In genomic region chr5:154940375-154940771, GRCh38 we compare ENCODE assay signal across 8 cellular contexts. TPM values are rescaled to one million over a fixed set of nuclear protein-coding genes. Genes with fewer than 3 reads are reported as not detected.
DNase-seq lines count a peak whose midpoint lies in the region; ATAC-seq, FAIRE-seq and TF ChIP-seq lines count a peak whose summit lies in the region.

No MANE protein-coding gene starts in this region.

- CTCF ChIA-PET in SK-N-SH (lab: Yijun Ruan, JAX): no interaction called here

- H3K4me1 Mint-ChIP-seq in activated T-helper 2 cell treated with anti-CD3 and anti-CD28 coated beads, Interferon-gamma antibody, Interleukin-2, Interleukin-4, amounts not matched to agents 10 μg/mL and 5 μg/mL and 100 μg/mL, durations not matched to agents 14 hours and 24 hours and 36 hours (ENCODE audit: low read depth): peaks cover 33% of the 10 kb centered on the region

- H3K4me3 ChIP-seq in SK-N-SH (ENCODE audit: low read depth in 2 of 2, low read length in 1 of 2) (peak overlapping the region; percentile 82 to 90), iPS-20b (ENCODE audit: low read length) (peak overlapping the region; percentile 99), stomach (peak overlapping the region; percentile 67 to 85 (median 68))

- H3K9me3 ChIP-seq in SK-N-SH: no peaks in the 10 kb centered on the region
- no peaks in the 10 kb centered on the region for H3K9me3 ChIP-seq in iPS-20b (ENCODE audit: insufficient read depth, low read depth, low read length)
- H3K9me3 ChIP-seq in stomach: no peaks in the 10 kb centered on the region

- H3K79me2 ChIP-seq in SK-N-SH (ENCODE audit: insufficient read depth): peaks cover 60% of the 10 kb centered on the region

- H3K27me3 ChIP-seq in SK-N-SH (ENCODE audit: insufficient read depth): no peaks in the 10 kb centered on the region
- H3K27me3 ChIP-seq in iPS-20b (ENCODE audit: insufficient read depth, low read length): no peaks in the 10 kb centered on the region
- H3K27me3 ChIP-seq in stomach: no peaks in the 10 kb centered on the region

- intact Hi-C loops in activated T-helper 2 cell treated with anti-CD3 and anti-CD28 coated beads, Interferon-gamma antibody, Interleukin-2, Interleukin-4, amounts not matched to agents 10 μg/mL and 5 μg/mL and 100 μg/mL, durations not matched to agents 14 hours and 24 hours and 36 hours (cut with micrococcal nuclease): loop anchor here (10.0 kb wide), 1 partner anchor 496 kb away; the partner anchor contains the start of gene SAP30L
- intact Hi-C loops in stomach (cut with DNase I; ENCODE audit: low total_unique reads): no loop called here

- H3K9me2 ChIP-seq in SK-N-SH: no peaks in the 10 kb centered on the region

- DNase-seq in SK-N-SH (no peak), stomach (no peak), SK-N-DZ (ENCODE audit: low spot score) (no peak), H54 (ENCODE audit: insufficient read length, low spot score) (no peak)
- DNase-seq in activated T-helper 2 cell treated with anti-CD3 and anti-CD28 coated beads, Interferon-gamma antibody, Interleukin-2, Interleukin-4, amounts not matched to agents 10 μg/mL and 5 μg/mL and 100 μg/mL, durations not matched to agents 14 hours and 24 hours and 36 hours (ENCODE audit: low spot score): no peak

- H4K20me1 ChIP-seq in SK-N-SH (ENCODE audit: insufficient read depth): no peaks in the 10 kb centered on the region

- peaks cover 13% of the 10 kb centered on the region for H3K36me3 Mint-ChIP-seq in activated T-helper 2 cell treated with anti-CD3 and anti-CD28 coated beads, Interferon-gamma antibody, Interleukin-2, Interleukin-4, amounts not matched to agents 10 μg/mL and 5 μg/mL and 100 μg/mL, durations not matched to agents 14 hours and 24 hours and 36 hours (ENCODE audit: low read depth)

- H3K4me1 ChIP-seq in SK-N-SH (ENCODE audit: control insufficient read depth in 1 of 2, insufficient read depth in 2 of 2, low read depth in 1 of 2, low read length in 1 of 2) (peaks cover 7 to 15% of the 10 kb centered on the region in 2 experiments; a peak in 3 of 4 replicates), iPS-20b (ENCODE audit: insufficient read depth, low read length) (peaks cover 8% of the 10 kb centered on the region; the same call in 1 of the 2 replicates), stomach (peaks cover 26 to 78% (median 57%) of the 10 kb centered on the region in 4 donors)

- H3F3A ChIP-seq in SK-N-SH (replicated peaks; ENCODE audit: insufficient read depth): peaks cover 8% of the 10 kb centered on the region

- peak overlapping the region; percentile 95 for H3K27ac Mint-ChIP-seq in activated T-helper 2 cell treated with anti-CD3 and anti-CD28 coated beads, Interferon-gamma antibody, Interleukin-2, Interleukin-4, amounts not matched to agents 10 μg/mL and 5 μg/mL and 100 μg/mL, durations not matched to agents 14 hours and 24 hours and 36 hours

- TF ChIP-seq CTCF in SK-N-SH (IDR thresholded peaks at IDR 0.05): no peak
- TF ChIP-seq CTCF in stomach (IDR thresholded peaks at IDR 0.05): no peak

- 62% methylated on average over 9 of the region's 9 CpGs for WGBS in SK-N-SH (ENCODE audit: low lambda C conversion rate)
- 67 to 82% (median 74%) methylated on average over 9 of the region's 9 CpGs for WGBS in stomach, 5 donors

- peak overlapping the region; percentile 84 for H3K9ac ChIP-seq in SK-N-SH
- H3K9ac ChIP-seq in iPS-20b (ENCODE audit: low read depth, low read length): peak overlapping the region; percentile 93

- H3K4me2 ChIP-seq in SK-N-SH: peak overlapping the region; percentile 82

- peak overlapping the region; percentile 94 for H2AFZ ChIP-seq in SK-N-SH (ENCODE audit: low read depth)

- no peak for TF ChIP-seq EP300 in SK-N-SH (IDR thresholded peaks at IDR 0.05; ENCODE audit: borderline replicate concordance in 1 of 2, low read depth in 1 of 2, low read length in 1 of 2)
- TF ChIP-seq EP300 in stomach (IDR thresholded peaks at IDR 0.05): no peak

- H3K9me3 Mint-ChIP-seq in activated T-helper 2 cell treated with anti-CD3 and anti-CD28 coated beads, Interferon-gamma antibody, Interleukin-2, Interleukin-4, amounts not matched to agents 10 μg/mL and 5 μg/mL and 100 μg/mL, durations not matched to agents 14 hours and 24 hours and 36 hours: no peaks in the 10 kb centered on the region

- peak overlapping the region; percentile 98 for H3K4me3 Mint-ChIP-seq in activated T-helper 2 cell treated with anti-CD3 and anti-CD28 coated beads, Interferon-gamma antibody, Interleukin-2, Interleukin-4, amounts not matched to agents 10 μg/mL and 5 μg/mL and 100 μg/mL, durations not matched to agents 14 hours and 24 hours and 36 hours (ENCODE audit: low read depth)

- TF ChIP-seq RAD21 in SK-N-SH (IDR thresholded peaks at IDR 0.05; ENCODE audit: low read length): no peak

- FAIRE-seq in H54 (lab: Jason Lieb, UNC): no peak

- H3K27me3 Mint-ChIP-seq in activated T-helper 2 cell treated with anti-CD3 and anti-CD28 coated beads, Interferon-gamma antibody, Interleukin-2, Interleukin-4, amounts not matched to agents 10 μg/mL and 5 μg/mL and 100 μg/mL, durations not matched to agents 14 hours and 24 hours and 36 hours (ENCODE audit: low read depth): no peaks in the 10 kb centered on the region

- H3K36me3 ChIP-seq in SK-N-SH (replicated peaks in 1 of 2; ENCODE audit: control insufficient read depth in 1 of 2, insufficient read depth in 2 of 2, low read length in 1 of 2) (peaks cover 2 to 3% of the 10 kb centered on the region in 2 experiments), iPS-20b (ENCODE audit: insufficient read depth, low read depth, low read length) (peaks cover 4% of the 10 kb centered on the region), stomach (peaks cover 0 to 9% (median 6%) of the 10 kb centered on the region in 4 donors)

- TF ChIP-seq POLR2A in stomach (IDR thresholded peaks at IDR 0.05) (no peak), H54 (IDR thresholded peaks at IDR 0.05; ENCODE audit: low read depth, low read length) (no peak)

- POLR2A ChIA-PET in SK-N-SH (lab: Yijun Ruan, JAX): no interaction called here

- no peak for ATAC-seq in SK-N-SH treated with all-trans-retinoic acid at 6 μM for 48 hours
- no peak for ATAC-seq in HG03342 (IDR thresholded peaks at IDR 0.05; ENCODE audit: unreplicated experiment)

- H3K27ac ChIP-seq in SK-N-SH (ENCODE audit: low read depth in 2 of 2, low read length in 1 of 2) (peak overlapping the region in 1 of 2 experiments; percentile 58; a peak in 1 of 4 replicates), iPS-20b (ENCODE audit: low read length) (no peak overlapping the region), stomach (peak overlapping the region in 4 of 5 donors; percentile 65 to 78 (median 75))

TF ChIP-seq in SK-N-SH, 30 proteins besides CTCF, POLR2A, EP300 and RAD21 (continues in another document):
- no peak for TF ChIP-seq FOSL2 (IDR thresholded peaks at IDR 0.05; ENCODE audit: borderline replicate concordance, low read depth)
- no peak for TF ChIP-seq GATA2 (CRISPR knock-in tag; IDR thresholded peaks at IDR 0.05)

TF ChIP-seq in SK-N-SH treated with all-trans-retinoic acid at 6 μM for 48 hours, 23 proteins besides CTCF, POLR2A, EP300 and RAD21:
- no peak for TF ChIP-seq ESRRG (CRISPR knock-in tag; IDR thresholded peaks at IDR 0.05)

RNA-seq across cellular contexts. Expression of gene MRPL22, which starts 0.5 kb away (rescaled TPM):
- 41.0 and 50.7 TPM in 2 replicates for polyA plus RNA-seq in SK-N-SH (2012; rRNA removed)
- polyA plus RNA-seq in SK-N-SH (2012; cell fraction: cytosol; rRNA removed): 48.1 and 66.9 TPM in 2 replicates
- polyA plus RNA-seq in SK-N-SH (2012; cell fraction: nucleus; rRNA removed): 23.8 and 27.3 TPM in 2 replicates
- total RNA-seq in activated T-helper 2 cell treated with anti-CD3 and anti-CD28 coated beads, Interferon-gamma antibody, Interleukin-2, Interleukin-4, amounts not matched to agents 10 μg/mL and 5 μg/mL and 100 μg/mL, durations not matched to agents 14 hours and 24 hours and 36 hours: 79.2 and 81.9 TPM in 2 replicates
- total RNA-seq in stomach: 10 to 100 TPM in 1 of 5 donors, 1 to 10 TPM in 3, not detected in 1; 1.3 to 10.1 (median 6.1) TPM
- polyA plus RNA-seq in stomach: 10 to 100 TPM; 47.5 to 63.4 (median 48.0) TPM
- 19.5 and 24.6 TPM in 2 replicates for polyA plus RNA-seq in SK-N-DZ (2014; cell fraction: cytosol; rRNA removed)
- 23.4 and 31.4 TPM in 2 replicates for polyA plus RNA-seq in SK-N-DZ (2014; cell fraction: nucleus; rRNA removed)

RNA-seq across cellular contexts. Expression of gene GEMIN5, which starts 2.4 kb away (rescaled TPM):
- polyA plus RNA-seq in SK-N-SH (2012; rRNA removed) (6.6 and 8.4 TPM in 2 replicates), stomach (1 to 10 TPM; 2.1 to 5.0 (median 3.0) TPM)
- polyA plus RNA-seq in SK-N-SH (2012; cell fraction: cytosol; rRNA removed): 6.2 and 7.5 TPM in 2 replicates
- polyA plus RNA-seq in SK-N-SH (2012; cell fraction: nucleus; rRNA removed): 8.9 and 9.9 TPM in 2 replicates
- 33.9 and 36.7 TPM in 2 replicates for total RNA-seq in activated T-helper 2 cell treated with anti-CD3 and anti-CD28 coated beads, Interferon-gamma antibody, Interleukin-2, Interleukin-4, amounts not matched to agents 10 μg/mL and 5 μg/mL and 100 μg/mL, durations not matched to agents 14 hours and 24 hours and 36 hours
- 10 to 100 TPM in 1 of 5 donors, 1 to 10 TPM in 4; 2.9 to 13.8 (median 4.9) TPM for total RNA-seq in stomach
- polyA plus RNA-seq in SK-N-DZ (2014; cell fraction: cytosol; rRNA removed): 19.6 and 23.4 TPM in 2 replicates
- 12.0 and 18.5 TPM in 2 replicates for polyA plus RNA-seq in SK-N-DZ (2014; cell fraction: nucleus; rRNA removed)
